Comparison of ENCODE assay signal across 8 cellular contexts in the genomic region with DNA sequence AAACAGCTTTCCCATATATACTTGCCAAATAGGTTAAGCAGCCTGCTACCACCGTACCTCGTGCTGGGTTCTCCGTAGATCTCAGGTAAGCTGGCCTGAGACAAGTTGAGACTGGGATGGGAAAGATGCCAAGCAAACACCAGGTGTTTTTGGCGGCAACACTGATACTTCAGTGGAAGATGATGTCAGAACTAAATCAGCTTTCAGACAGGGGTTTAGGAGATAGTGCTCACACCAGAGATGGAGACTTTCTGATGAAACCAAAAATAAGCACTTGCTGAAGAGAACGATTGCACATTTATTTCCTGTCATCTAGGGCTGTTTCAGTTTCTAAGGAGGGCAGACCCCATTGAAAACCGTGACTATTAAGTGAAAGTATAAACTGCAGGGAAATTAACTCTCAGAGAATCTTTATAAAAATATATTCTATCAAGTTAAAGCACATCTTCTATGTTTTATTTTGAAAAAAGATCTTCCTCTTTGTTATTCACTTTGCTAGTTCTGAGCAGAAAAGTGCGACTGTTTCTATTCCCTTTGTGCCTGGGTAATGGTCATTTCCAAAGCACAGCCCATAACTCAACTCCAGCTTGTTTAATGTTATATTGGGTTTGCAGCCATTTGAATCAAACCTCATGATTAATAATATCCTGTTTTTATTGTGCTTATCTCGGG.
A peak's percentile ranks its signal among the peaks of the same experiment; 100 is the strongest.
DNase-seq lines count a peak whose midpoint lies in the region; ATAC-seq and TF ChIP-seq lines count a peak whose summit lies in the region.
"Had no signal": no experiment of that assay in that cellular context is flagged by ENCODE, and none has a peak within 500 bp of the region (broad histone marks: within the 10 kb centered on the region; RNA-seq: fewer than 3 reads in every experiment).

No MANE protein-coding gene starts in this region.

- H3K27me3 Mint-ChIP-seq in activated naive CD8-positive, alpha-beta T cell treated with anti-CD3 and anti-CD28 coated beads for 36 hours: peaks cover 25% of the 10 kb centered on the region

- no peak overlapping the region for H2AFZ ChIP-seq in MM.1S (ENCODE audit: low read length)
- no peak overlapping the region for H2AFZ ChIP-seq in smooth muscle cell (ENCODE audit: low read depth)

- peak overlapping the region; percentile 21; the same call in 1 of the 2 replicates for H3K4me3 ChIP-seq in MM.1S (ENCODE audit: low read length)
- H3K4me3 ChIP-seq in smooth muscle cell: no peak overlapping the region
- H3K4me3 ChIP-seq: SJCRH30 had no signal

- peak; percentile 99 for ATAC-seq in GM18520 (IDR thresholded peaks at IDR 0.05; ENCODE audit: unreplicated experiment)
- peak; percentile 100 for ATAC-seq in GM21737 (IDR thresholded peaks at IDR 0.05; ENCODE audit: unreplicated experiment)

- no peak overlapping the region for H3K9ac ChIP-seq in MM.1S (ENCODE audit: low read length)
- no peak overlapping the region for H3K9ac ChIP-seq in smooth muscle cell (ENCODE audit: low read depth)

- H3K79me2 ChIP-seq in MM.1S (ENCODE audit: low read length) (no peaks in the 10 kb centered on the region), smooth muscle cell (ENCODE audit: low read depth) (no peaks in the 10 kb centered on the region)

- H3K27me3 ChIP-seq in MM.1S (replicated peaks; ENCODE audit: insufficient read depth, low read length) (peaks cover 25% of the 10 kb centered on the region), smooth muscle cell (ENCODE audit: low read depth) (no peaks in the 10 kb centered on the region)
- H3K27me3 ChIP-seq: SJCRH30 had no signal

- H3K9me3 ChIP-seq in MM.1S (replicated peaks; ENCODE audit: insufficient read depth, low read length): no peaks in the 10 kb centered on the region
- H3K9me3 ChIP-seq in smooth muscle cell (replicated peaks; ENCODE audit: low read depth): no peaks in the 10 kb centered on the region
- H3K9me3 ChIP-seq: SJCRH30 had no signal

- H3K36me3 ChIP-seq in MM.1S (replicated peaks; ENCODE audit: insufficient read depth, low read length): no peaks in the 10 kb centered on the region
- H3K36me3 ChIP-seq in smooth muscle cell (ENCODE audit: low read depth): no peaks in the 10 kb centered on the region
- H3K36me3 ChIP-seq: SJCRH30 had no signal

- peak overlapping the region; percentile 59 for H3K4me3 Mint-ChIP-seq in activated naive CD8-positive, alpha-beta T cell treated with anti-CD3 and anti-CD28 coated beads for 36 hours

- no peaks in the 10 kb centered on the region for H3K9me2 ChIP-seq in MM.1S (replicated peaks; ENCODE audit: insufficient read depth, low read length)

- H3K36me3 Mint-ChIP-seq in activated naive CD8-positive, alpha-beta T cell treated with anti-CD3 and anti-CD28 coated beads for 36 hours: no peaks in the 10 kb centered on the region

- H3F3A ChIP-seq in MM.1S (ENCODE audit: insufficient read depth, low read length): peaks cover 13% of the 10 kb centered on the region
- no peaks in the 10 kb centered on the region for H3F3A ChIP-seq in smooth muscle cell (ENCODE audit: low read depth)

- H3K4me2 ChIP-seq in MM.1S (ENCODE audit: low read depth, low read length) (peak overlapping the region; percentile 69), smooth muscle cell (no peak overlapping the region)

- WGBS in smooth muscle cell (ENCODE audit: low lambda C conversion rate): 91% methylated on average over 8 of the region's 8 CpGs

- peaks cover 18% of the 10 kb centered on the region for H3K4me1 Mint-ChIP-seq in activated naive CD8-positive, alpha-beta T cell treated with anti-CD3 and anti-CD28 coated beads for 36 hours

- H3K9me3 Mint-ChIP-seq in activated naive CD8-positive, alpha-beta T cell treated with anti-CD3 and anti-CD28 coated beads for 36 hours: no peaks in the 10 kb centered on the region

- H4K20me1 ChIP-seq in MM.1S (ENCODE audit: insufficient read depth, low read length) (no peaks in the 10 kb centered on the region; the same call in 1 of the 2 replicates), smooth muscle cell (ENCODE audit: low read depth) (no peaks in the 10 kb centered on the region)

- H3K4me1 ChIP-seq in MM.1S (ENCODE audit: low read length): peaks cover 12% of the 10 kb centered on the region
- no peaks in the 10 kb centered on the region for H3K4me1 ChIP-seq in smooth muscle cell (ENCODE audit: low read depth)
- H3K4me1 ChIP-seq: SJCRH30 had no signal

- H3K27ac ChIP-seq in MM.1S (ENCODE audit: low read length) (peak overlapping the region; percentile 25; the same call in 1 of the 2 replicates), smooth muscle cell (ENCODE audit: low read depth) (no peak overlapping the region)
- H3K27ac ChIP-seq: SJCRH30 had no signal

- H3K27ac Mint-ChIP-seq in activated naive CD8-positive, alpha-beta T cell treated with anti-CD3 and anti-CD28 coated beads for 36 hours: peak overlapping the region; percentile 81

- DNase-seq in MM.1S (peak; percentile 97), smooth muscle cell (lab: John Stamatoyannopoulos, UW; ENCODE audit: unreplicated experiment) (no peak), 8988T (no peak), kidney glomerular epithelial cell (lab: John Stamatoyannopoulos, UW) (no peak)
- DNase-seq in activated naive CD8-positive, alpha-beta T cell treated with anti-CD3 and anti-CD28 coated beads for 36 hours: peak; percentile 23

- TF ChIP-seq CTCF in MM.1S (IDR thresholded peaks at IDR 0.05; ENCODE audit: low read length): no peak
- TF ChIP-seq CTCF in smooth muscle cell (IDR thresholded peaks at IDR 0.05; ENCODE audit: borderline replicate concordance, insufficient read depth, poor library complexity, severe bottlenecking): no peak

Comparison
In these comparisons a context has a peak if more than half of its experiments do, and no peak if none do; other contexts are left out.
1. DNase-seq: peak in MM.1S (single experiment) and activated naive CD8-positive, alpha-beta T cell treated with anti-CD3 and anti-CD28 coated beads for 36 hours (single experiment); none in smooth muscle cell (single experiment), 8988T (single experiment) and kidney glomerular epithelial cell (single experiment).